ENCODE assay signal across 1 cellular context in genomic region chr19:55653651-55654322, GRCh38.
TF ChIP-seq lines count a peak whose summit lies in the region.

No MANE protein-coding gene starts in this region.

TF ChIP-seq in HEK293, 187 proteins besides CTCF, POLR2A, EP300 and RAD21 (continued from another document and continues in another):
- no peak for TF ChIP-seq ZNF513 (tag by site-specific recombination; IDR thresholded peaks at IDR 0.05)
- TF ChIP-seq ZNF449 (tag by site-specific recombination; IDR thresholded peaks at IDR 0.05) = no peak
- TF ChIP-seq ZNF175 (tag by site-specific recombination; IDR thresholded peaks at IDR 0.05) = no peak
- no peak for TF ChIP-seq ZSCAN5A (tag by site-specific recombination; IDR thresholded peaks at IDR 0.05)
- TF ChIP-seq ZNF501 (tag by site-specific recombination; IDR thresholded peaks at IDR 0.05) = peak; percentile 78
- TF ChIP-seq FEZF1 (tag by site-specific recombination; IDR thresholded peaks at IDR 0.05) = peak; percentile 41; the same call in 1 of the 2 replicates
- TF ChIP-seq KLF7 (tag by site-specific recombination; IDR thresholded peaks at IDR 0.05; ENCODE audit: borderline replicate concordance) = no peak
- TF ChIP-seq ZNF629 (tag by site-specific recombination; IDR thresholded peaks at IDR 0.05) = peak; percentile 67
- no peak for TF ChIP-seq ZNF37A (tag by site-specific recombination; IDR thresholded peaks at IDR 0.05)
- TF ChIP-seq ZNF707 (tag by site-specific recombination; IDR thresholded peaks at IDR 0.05) = no peak
- TF ChIP-seq ZNF677 (tag by site-specific recombination; IDR thresholded peaks at IDR 0.05) = no peak
- TF ChIP-seq GLIS2 (tag by site-specific recombination; IDR thresholded peaks at IDR 0.05) = peak; percentile 37; the same call in 1 of the 2 replicates
- no peak for TF ChIP-seq ZNF140 (tag by site-specific recombination; IDR thresholded peaks at IDR 0.05)
- TF ChIP-seq ZNF202 (tag by site-specific recombination; IDR thresholded peaks at IDR 0.05; ENCODE audit: borderline replicate concordance) = no peak
- no peak for TF ChIP-seq KLF1 (tag by site-specific recombination; IDR thresholded peaks at IDR 0.05)
- TF ChIP-seq ZNF747 (tag by site-specific recombination; IDR thresholded peaks at IDR 0.05) = no peak
- TF ChIP-seq ZNF350 (tag by site-specific recombination; IDR thresholded peaks at IDR 0.05) = no peak
- TF ChIP-seq PRDM10 (tag by site-specific recombination; IDR thresholded peaks at IDR 0.05) = peak; percentile 93
- peak; percentile 82 for TF ChIP-seq ZNF324 (tag by site-specific recombination; IDR thresholded peaks at IDR 0.05)
- no peak for TF ChIP-seq ZNF626 (tag by site-specific recombination; IDR thresholded peaks at IDR 0.05)
- TF ChIP-seq ZBTB10 (tag by site-specific recombination; IDR thresholded peaks at IDR 0.05) = no peak
- no peak for TF ChIP-seq ZBTB6 (tag by site-specific recombination; IDR thresholded peaks at IDR 0.05)
- no peak for TF ChIP-seq SCRT2 (tag by site-specific recombination; IDR thresholded peaks at IDR 0.05)
- TF ChIP-seq HIC1 (tag by site-specific recombination; IDR thresholded peaks at IDR 0.05) = no peak
- no peak for TF ChIP-seq ZNF132 (tag by site-specific recombination; IDR thresholded peaks at IDR 0.05; ENCODE audit: borderline replicate concordance)
- no peak for TF ChIP-seq ZNF138 (tag by site-specific recombination; IDR thresholded peaks at IDR 0.05; ENCODE audit: borderline replicate concordance)
- TF ChIP-seq ZNF391 (tag by site-specific recombination; IDR thresholded peaks at IDR 0.05; ENCODE audit: borderline replicate concordance, low read depth) = peak; percentile 85; the same call in 1 of the 2 replicates
- TF ChIP-seq ZNF654 (tag by site-specific recombination; IDR thresholded peaks at IDR 0.05; ENCODE audit: low read depth) = peak; percentile 39
- TF ChIP-seq ZNF335 (tag by site-specific recombination; conservative IDR thresholded peaks at IDR 0.05) = peak; percentile 95
- TF ChIP-seq ZNF404 (tag by site-specific recombination; IDR thresholded peaks at IDR 0.05) = no peak
- TF ChIP-seq ZNF311 (tag by site-specific recombination; IDR thresholded peaks at IDR 0.05; ENCODE audit: borderline replicate concordance) = no peak
- no peak for TF ChIP-seq ZNF302 (tag by site-specific recombination; IDR thresholded peaks at IDR 0.05; ENCODE audit: low read depth)
- peak; percentile 57; the same call in 1 of the 2 replicates for TF ChIP-seq KLF17 (tag by site-specific recombination; IDR thresholded peaks at IDR 0.05)
- TF ChIP-seq ZNF529 (tag by site-specific recombination; IDR thresholded peaks at IDR 0.05; ENCODE audit: insufficient replicate concordance) = no peak
- no peak for TF ChIP-seq ZNF664 (tag by site-specific recombination; IDR thresholded peaks at IDR 0.05)
- 0 out of 2 replicates have a peak, but pooled peaks have one; percentile 73 for TF ChIP-seq ZNF561 (tag by site-specific recombination; IDR thresholded peaks at IDR 0.05; ENCODE audit: borderline replicate concordance)
- no peak for TF ChIP-seq GFI1B (tag by site-specific recombination; IDR thresholded peaks at IDR 0.05)
- no peak for TF ChIP-seq ZFP41 (tag by site-specific recombination; IDR thresholded peaks at IDR 0.05; ENCODE audit: borderline replicate concordance)
- no peak for TF ChIP-seq ZSCAN4 (tag by site-specific recombination; IDR thresholded peaks at IDR 0.05)
- TF ChIP-seq ZBTB48 (tag by site-specific recombination; IDR thresholded peaks at IDR 0.05) = no peak
- TF ChIP-seq SP2 (tag by site-specific recombination; IDR thresholded peaks at IDR 0.05) = peak; percentile 59
- no peak for TF ChIP-seq ZNF266 (tag by site-specific recombination; IDR thresholded peaks at IDR 0.05; ENCODE audit: low read depth)
- TF ChIP-seq ZNF621 (tag by site-specific recombination; IDR thresholded peaks at IDR 0.05) = no peak
- peak; percentile 91 for TF ChIP-seq ZNF580 (tag by site-specific recombination; IDR thresholded peaks at IDR 0.05)
- TF ChIP-seq ZBTB8A (tag by site-specific recombination; IDR thresholded peaks at IDR 0.05) = peak; percentile 42; the same call in 1 of the 2 replicates
- TF ChIP-seq ZNF223 (tag by site-specific recombination; IDR thresholded peaks at IDR 0.05) = no peak
